13 cellular contexts compared by ENCODE assay signal in the genomic region with DNA sequence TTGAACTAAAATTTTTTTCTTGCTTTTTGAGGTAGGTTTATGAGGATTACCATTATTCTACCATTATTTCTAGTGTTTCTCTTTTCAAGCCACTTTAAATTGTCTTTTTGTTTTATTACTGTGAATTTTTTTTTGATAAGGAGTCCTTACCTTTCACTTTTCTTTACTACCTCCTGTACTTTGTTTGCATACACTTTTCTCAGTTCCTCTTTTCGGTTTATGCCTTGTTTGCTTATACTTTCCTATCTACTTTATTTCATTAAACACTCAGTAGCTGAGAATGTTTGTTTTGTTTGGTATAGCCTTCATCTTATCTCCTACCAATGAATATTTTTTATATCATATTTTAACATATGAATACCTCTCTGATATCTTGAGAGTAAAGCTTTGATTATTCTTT.
DNase-seq lines count a peak whose midpoint lies in the region; ATAC-seq and TF ChIP-seq lines count a peak whose summit lies in the region.
"Had no signal": no experiment of that assay in that cellular context is flagged by ENCODE, and none has a peak within 500 bp of the region (broad histone marks: within the 10 kb centered on the region; RNA-seq: fewer than 3 reads in every experiment).

No MANE protein-coding gene starts in this region.

- H3K27me3 ChIP-seq in naive thymus-derived CD4-positive, alpha-beta T cell (ENCODE audit: control insufficient read depth in 2 of 2, insufficient read depth in 2 of 2, low read length in 2 of 2), result no peaks in the 10 kb centered on the region

- H3K4me1 ChIP-seq in naive thymus-derived CD4-positive, alpha-beta T cell (ENCODE audit: control insufficient read depth in 2 of 2, insufficient read depth in 2 of 2, low read length in 2 of 2), result no peaks in the 10 kb centered on the region

- no peaks in the 10 kb centered on the region for H3K9me3 ChIP-seq in naive thymus-derived CD4-positive, alpha-beta T cell (ENCODE audit: control insufficient read depth in 2 of 3, low read length in 3 of 3)

- no peaks in the 10 kb centered on the region for H3K36me3 ChIP-seq in naive thymus-derived CD4-positive, alpha-beta T cell (ENCODE audit: control insufficient read depth in 2 of 3, insufficient read depth in 3 of 3, low read length in 3 of 3)

- H3K9me3 Mint-ChIP-seq in activated T-helper 1 cell treated with anti-CD3 and anti-CD28 coated beads, Interleukin-12 subunit alpha, Interleukin-12 subunit beta, Interleukin-2, Interleukin-4 antibody, amounts not matched to agents 30 ng/mL and 10 ng/mL and 1 ng/mL, durations not matched to agents 14 hours and 24 hours and 36 hours, result no peaks in the 10 kb centered on the region
- H3K9me3 Mint-ChIP-seq in naive thymus-derived CD4-positive, alpha-beta T cell, result peaks cover 0 to 17% (median 4%) of the 10 kb centered on the region in 11 donors

- no peak for TF ChIP-seq CTCF in omental fat pad (IDR thresholded peaks at IDR 0.05)

- H3K27me3 Mint-ChIP-seq in activated T-helper 1 cell treated with anti-CD3 and anti-CD28 coated beads, Interleukin-12 subunit alpha, Interleukin-12 subunit beta, Interleukin-2, Interleukin-4 antibody, amounts not matched to agents 30 ng/mL and 10 ng/mL and 1 ng/mL, durations not matched to agents 14 hours and 24 hours and 36 hours (ENCODE audit: insufficient read depth), result no peaks in the 10 kb centered on the region
- H3K27me3 Mint-ChIP-seq in naive thymus-derived CD4-positive, alpha-beta T cell, result no peaks in the 10 kb centered on the region
- H3K27me3 Mint-ChIP-seq: effector memory CD8-positive, alpha-beta T cell had no signal

- CTCF ChIA-PET in naive thymus-derived CD4-positive, alpha-beta T cell (lab: Charles Lee), result no interaction called here

- no peak overlapping the region for H3K4me3 ChIP-seq in naive thymus-derived CD4-positive, alpha-beta T cell (ENCODE audit: low read length)
- H3K4me3 ChIP-seq: hepatocyte, skin epidermis had no signal

- H3K27ac Mint-ChIP-seq in activated T-helper 1 cell treated with anti-CD3 and anti-CD28 coated beads, Interleukin-12 subunit alpha, Interleukin-12 subunit beta, Interleukin-2, Interleukin-4 antibody, amounts not matched to agents 30 ng/mL and 10 ng/mL and 1 ng/mL, durations not matched to agents 14 hours and 24 hours and 36 hours, result peak overlapping the region; percentile 34
- no peak overlapping the region for H3K27ac Mint-ChIP-seq in naive thymus-derived CD4-positive, alpha-beta T cell
- H3K27ac Mint-ChIP-seq: CD14-positive monocyte; effector memory CD8-positive, alpha-beta T cell had no signal

- H3K27ac ChIP-seq in naive thymus-derived CD4-positive, alpha-beta T cell (ENCODE audit: low read depth, low read length), result no peak overlapping the region
- H3K27ac ChIP-seq: hepatocyte, skin epidermis had no signal

- H3K36me3 Mint-ChIP-seq in activated T-helper 1 cell treated with anti-CD3 and anti-CD28 coated beads, Interleukin-12 subunit alpha, Interleukin-12 subunit beta, Interleukin-2, Interleukin-4 antibody, amounts not matched to agents 30 ng/mL and 10 ng/mL and 1 ng/mL, durations not matched to agents 14 hours and 24 hours and 36 hours (ENCODE audit: low read depth), result no peaks in the 10 kb centered on the region
- H3K36me3 Mint-ChIP-seq in naive thymus-derived CD4-positive, alpha-beta T cell, result no peaks in the 10 kb centered on the region
- H3K36me3 Mint-ChIP-seq: CD14-positive monocyte had no signal

- H3K4me1 Mint-ChIP-seq in activated T-helper 1 cell treated with anti-CD3 and anti-CD28 coated beads, Interleukin-12 subunit alpha, Interleukin-12 subunit beta, Interleukin-2, Interleukin-4 antibody, amounts not matched to agents 30 ng/mL and 10 ng/mL and 1 ng/mL, durations not matched to agents 14 hours and 24 hours and 36 hours (ENCODE audit: low read depth), result no peaks in the 10 kb centered on the region
- H3K4me1 Mint-ChIP-seq in naive thymus-derived CD4-positive, alpha-beta T cell, result no peaks in the 10 kb centered on the region

- POLR2A ChIA-PET in naive thymus-derived CD4-positive, alpha-beta T cell (lab: Charles Lee), result no interaction called here

- DNase-seq in activated T-helper 1 cell treated with anti-CD3 and anti-CD28 coated beads, Interleukin-12 subunit alpha, Interleukin-12 subunit beta, Interleukin-2, Interleukin-4 antibody, amounts not matched to agents 30 ng/mL and 10 ng/mL and 1 ng/mL, durations not matched to agents 14 hours and 24 hours and 36 hours (ENCODE audit: low spot score), result no peak
- DNase-seq in naive thymus-derived CD4-positive, alpha-beta T cell, result no peak
- DNase-seq in NCI-H2029 treated with DMSO at 0.1 percent for 48 hours (lab: John Stamatoyannopoulos, UW) (no peak), omental fat pad (ENCODE audit: low spot score) (no peak), amniotic stem cell (lab: John Stamatoyannopoulos, UW) (no peak)
- DNase-seq: effector memory CD8-positive, alpha-beta T cell; SHP77 treated with DMSO at 0.1 percent for 48 hours had no signal

- H3K4me3 Mint-ChIP-seq in activated T-helper 1 cell treated with anti-CD3 and anti-CD28 coated beads, Interleukin-12 subunit alpha, Interleukin-12 subunit beta, Interleukin-2, Interleukin-4 antibody, amounts not matched to agents 30 ng/mL and 10 ng/mL and 1 ng/mL, durations not matched to agents 14 hours and 24 hours and 36 hours, result no peak overlapping the region
- H3K4me3 Mint-ChIP-seq in naive thymus-derived CD4-positive, alpha-beta T cell, result no peak overlapping the region
- H3K4me3 Mint-ChIP-seq: CD14-positive monocyte; effector memory CD8-positive, alpha-beta T cell had no signal

- intact Hi-C loops in activated T-helper 1 cell treated with anti-CD3 and anti-CD28 coated beads, Interleukin-12 subunit alpha, Interleukin-12 subunit beta, Interleukin-2, Interleukin-4 antibody, amounts not matched to agents 30 ng/mL and 10 ng/mL and 1 ng/mL, durations not matched to agents 14 hours and 24 hours and 36 hours (cut with micrococcal nuclease), result no loop called here
- intact Hi-C loops in naive thymus-derived CD4-positive, alpha-beta T cell (cut with micrococcal nuclease), result no loop called here

- peak; percentile 97 for ATAC-seq in GM18867 (IDR thresholded peaks at IDR 0.05; ENCODE audit: unreplicated experiment)
- ATAC-seq in GM21576 (IDR thresholded peaks at IDR 0.05; ENCODE audit: unreplicated experiment), result peak; percentile 95
- peak; percentile 96 for ATAC-seq in HG03108 (IDR thresholded peaks at IDR 0.05; ENCODE audit: unreplicated experiment)
- ATAC-seq in naive thymus-derived CD4-positive, alpha-beta T cell, result no peak
- no peak for ATAC-seq in omental fat pad (ENCODE audit: low FRiP score)
- ATAC-seq: effector memory CD8-positive, alpha-beta T cell had no signal

Comparison
In these comparisons a context has a peak if more than half of its experiments do, and no peak if none do; other contexts are left out.
1. ATAC-seq: peak in GM18867 (single experiment), GM21576 (single experiment) and HG03108 (single experiment); none in naive thymus-derived CD4-positive, alpha-beta T cell (single experiment) and omental fat pad (single experiment).